Comparison of ENCODE assay signal across 1 cellular context in the genomic region with DNA sequence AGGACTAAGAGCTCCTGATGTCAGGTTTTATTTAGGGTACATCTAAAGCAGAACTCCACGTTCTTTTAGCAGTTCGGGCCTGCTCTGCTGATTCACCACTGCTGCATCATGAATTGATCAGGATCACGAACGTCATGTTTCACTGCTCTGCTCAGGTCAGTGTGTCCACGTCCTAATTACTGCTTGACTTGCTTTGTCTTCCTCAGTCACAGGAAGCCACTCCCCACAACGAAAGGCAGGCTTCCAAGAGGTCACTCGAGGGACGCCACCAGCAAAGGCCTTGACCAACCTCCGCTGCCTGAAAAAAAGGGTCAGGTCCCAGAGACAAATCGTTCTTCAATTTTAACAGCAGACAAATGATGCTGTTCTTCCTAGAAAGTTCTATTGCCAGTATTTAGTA.
TF ChIP-seq lines count a peak whose summit lies in the region.

No MANE protein-coding gene starts in this region.

TF ChIP-seq in GM23338, 12 proteins besides CTCF, POLR2A, EP300 and RAD21 (continued from another document):
- TF ChIP-seq, protein P1, sequence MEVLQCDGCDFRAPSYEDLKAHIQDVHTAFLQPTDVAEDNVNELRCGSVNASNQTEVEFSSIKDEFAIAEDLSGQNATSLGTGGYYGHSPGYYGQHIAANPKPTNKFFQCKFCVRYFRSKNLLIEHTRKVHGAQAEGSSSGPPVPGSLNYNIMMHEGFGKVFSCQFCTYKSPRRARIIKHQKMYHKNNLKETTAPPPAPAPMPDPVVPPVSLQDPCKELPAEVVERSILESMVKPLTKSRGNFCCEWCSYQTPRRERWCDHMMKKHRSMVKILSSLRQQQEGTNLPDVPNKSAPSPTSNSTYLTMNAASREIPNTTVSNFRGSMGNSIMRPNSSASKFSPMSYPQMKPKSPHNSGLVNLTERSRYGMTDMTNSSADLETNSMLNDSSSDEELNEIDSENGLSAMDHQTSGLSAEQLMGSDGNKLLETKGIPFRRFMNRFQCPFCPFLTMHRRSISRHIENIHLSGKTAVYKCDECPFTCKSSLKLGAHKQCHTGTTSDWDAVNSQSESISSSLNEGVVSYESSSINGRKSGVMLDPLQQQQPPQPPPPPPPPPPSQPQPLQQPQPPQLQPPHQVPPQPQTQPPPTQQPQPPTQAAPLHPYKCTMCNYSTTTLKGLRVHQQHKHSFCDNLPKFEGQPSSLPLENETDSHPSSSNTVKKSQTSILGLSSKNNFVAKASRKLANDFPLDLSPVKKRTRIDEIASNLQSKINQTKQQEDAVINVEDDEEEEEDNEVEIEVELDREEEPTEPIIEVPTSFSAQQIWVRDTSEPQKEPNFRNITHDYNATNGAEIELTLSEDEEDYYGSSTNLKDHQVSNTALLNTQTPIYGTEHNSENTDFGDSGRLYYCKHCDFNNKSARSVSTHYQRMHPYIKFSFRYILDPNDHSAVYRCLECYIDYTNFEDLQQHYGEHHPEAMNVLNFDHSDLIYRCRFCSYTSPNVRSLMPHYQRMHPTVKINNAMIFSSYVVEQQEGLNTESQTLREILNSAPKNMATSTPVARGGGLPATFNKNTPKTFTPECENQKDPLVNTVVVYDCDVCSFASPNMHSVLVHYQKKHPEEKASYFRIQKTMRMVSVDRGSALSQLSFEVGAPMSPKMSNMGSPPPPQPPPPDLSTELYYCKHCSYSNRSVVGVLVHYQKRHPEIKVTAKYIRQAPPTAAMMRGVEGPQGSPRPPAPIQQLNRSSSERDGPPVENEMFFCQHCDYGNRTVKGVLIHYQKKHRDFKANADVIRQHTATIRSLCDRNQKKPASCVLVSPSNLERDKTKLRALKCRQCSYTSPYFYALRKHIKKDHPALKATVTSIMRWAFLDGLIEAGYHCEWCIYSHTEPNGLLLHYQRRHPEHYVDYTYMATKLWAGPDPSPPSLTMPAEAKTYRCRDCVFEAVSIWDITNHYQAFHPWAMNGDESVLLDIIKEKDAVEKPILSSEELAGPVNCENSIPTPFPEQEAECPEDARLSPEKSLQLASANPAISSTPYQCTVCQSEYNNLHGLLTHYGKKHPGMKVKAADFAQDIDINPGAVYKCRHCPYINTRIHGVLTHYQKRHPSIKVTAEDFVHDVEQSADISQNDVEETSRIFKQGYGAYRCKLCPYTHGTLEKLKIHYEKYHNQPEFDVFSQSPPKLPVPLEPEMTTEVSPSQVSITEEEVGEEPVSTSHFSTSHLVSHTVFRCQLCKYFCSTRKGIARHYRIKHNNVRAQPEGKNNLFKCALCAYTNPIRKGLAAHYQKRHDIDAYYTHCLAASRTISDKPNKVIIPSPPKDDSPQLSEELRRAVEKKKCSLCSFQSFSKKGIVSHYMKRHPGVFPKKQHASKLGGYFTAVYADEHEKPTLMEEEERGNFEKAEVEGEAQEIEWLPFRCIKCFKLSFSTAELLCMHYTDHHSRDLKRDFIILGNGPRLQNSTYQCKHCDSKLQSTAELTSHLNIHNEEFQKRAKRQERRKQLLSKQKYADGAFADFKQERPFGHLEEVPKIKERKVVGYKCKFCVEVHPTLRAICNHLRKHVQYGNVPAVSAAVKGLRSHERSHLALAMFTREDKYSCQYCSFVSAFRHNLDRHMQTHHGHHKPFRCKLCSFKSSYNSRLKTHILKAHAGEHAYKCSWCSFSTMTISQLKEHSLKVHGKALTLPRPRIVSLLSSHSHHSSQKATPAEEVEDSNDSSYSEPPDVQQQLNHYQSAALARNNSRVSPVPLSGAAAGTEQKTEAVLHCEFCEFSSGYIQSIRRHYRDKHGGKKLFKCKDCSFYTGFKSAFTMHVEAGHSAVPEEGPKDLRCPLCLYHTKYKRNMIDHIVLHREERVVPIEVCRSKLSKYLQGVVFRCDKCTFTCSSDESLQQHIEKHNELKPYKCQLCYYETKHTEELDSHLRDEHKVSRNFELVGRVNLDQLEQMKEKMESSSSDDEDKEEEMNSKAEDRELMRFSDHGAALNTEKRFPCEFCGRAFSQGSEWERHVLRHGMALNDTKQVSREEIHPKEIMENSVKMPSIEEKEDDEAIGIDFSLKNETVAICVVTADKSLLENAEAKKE (CRISPR knock-in tag; IDR thresholded peaks at IDR 0.05) = no peak
- no peak for TF ChIP-seq JUNB (IDR thresholded peaks at IDR 0.05; ENCODE audit: unreplicated experiment)
